18 cellular contexts compared by ENCODE assay signal in the genomic region with DNA sequence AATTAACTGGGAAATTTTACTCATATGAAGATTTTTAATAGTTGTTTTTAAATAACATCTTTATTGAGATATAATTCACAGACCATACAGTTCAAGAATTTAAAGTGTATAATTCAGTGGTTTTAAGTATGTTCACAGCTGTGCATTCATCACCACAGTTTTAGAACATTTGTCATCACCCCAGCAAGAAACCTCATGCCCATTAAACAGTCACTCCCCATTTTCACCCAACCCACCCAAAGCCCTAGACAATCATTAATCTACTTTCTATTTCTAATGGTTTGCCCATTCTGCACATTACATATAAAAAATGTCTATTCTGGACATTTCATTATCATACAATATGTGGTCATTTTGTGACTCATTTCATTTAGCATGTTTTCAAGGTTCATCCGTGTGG. TPM values are rescaled to one million over a fixed set of nuclear protein-coding genes. Genes with fewer than 3 reads are reported as not detected.
DNase-seq lines count a peak whose midpoint lies in the region; ATAC-seq and TF ChIP-seq lines count a peak whose summit lies in the region.
"Had no signal": no experiment of that assay in that cellular context is flagged by ENCODE, and none has a peak within 500 bp of the region (broad histone marks: within the 10 kb centered on the region; RNA-seq: fewer than 3 reads in every experiment).

No MANE protein-coding gene starts in this region.

- H3K4me3 Mint-ChIP-seq in activated CD4-positive, alpha-beta T cell treated with anti-CD3 and anti-CD28 coated beads, Interleukin-2, amount 10 ng/mL, durations not matched to agents 24 days and 14 days = peak overlapping the region; percentile 57
- peak overlapping the region; percentile 94 for H3K4me3 Mint-ChIP-seq in activated naive CD8-positive, alpha-beta T cell treated with anti-CD3 and anti-CD28 coated beads, Interleukin-2, amount 50 U/mL, for 24 hours
- H3K4me3 Mint-ChIP-seq in nephron (peak overlapping the region in 2 of 3 experiments; percentile 89 to 90), progenitor cell of endocrine pancreas (ENCODE audit: low read depth) (no peak overlapping the region)
- H3K4me3 Mint-ChIP-seq: CD14-positive monocyte; stimulated activated naive B cell treated with anti-CD40 and anti-IgM and Interleukin-4, amounts not matched to agents 10 μg/mL and 1 μg/mL and 100 μg/mL, for 72 hours; type B pancreatic cell had no signal

- H3K4me1 Mint-ChIP-seq in activated CD4-positive, alpha-beta T cell treated with anti-CD3 and anti-CD28 coated beads, Interleukin-2, amount 10 ng/mL, durations not matched to agents 24 days and 14 days = peaks cover 28% of the 10 kb centered on the region
- peaks cover 66% of the 10 kb centered on the region for H3K4me1 Mint-ChIP-seq in activated naive CD8-positive, alpha-beta T cell treated with anti-CD3 and anti-CD28 coated beads, Interleukin-2, amount 50 U/mL, for 24 hours
- peaks cover 9% of the 10 kb centered on the region for H3K4me1 Mint-ChIP-seq in nephron
- peaks cover 9% of the 10 kb centered on the region for H3K4me1 Mint-ChIP-seq in progenitor cell of endocrine pancreas (ENCODE audit: low read depth)

- ATAC-seq in activated naive CD8-positive, alpha-beta T cell treated with anti-CD3 and anti-CD28 coated beads, Interleukin-2, amount 50 U/mL, for 24 hours = no peak
- ATAC-seq in left lobe of liver = no peak
- ATAC-seq: stimulated activated naive B cell treated with anti-CD40 and anti-IgM and Interleukin-4, amounts not matched to agents 10 μg/mL and 1 μg/mL and 100 μg/mL, for 72 hours had no signal

- H3K36me3 Mint-ChIP-seq in activated CD4-positive, alpha-beta T cell treated with anti-CD3 and anti-CD28 coated beads, Interleukin-2, amount 10 ng/mL, durations not matched to agents 24 days and 14 days (ENCODE audit: low read depth) = peaks cover 24% of the 10 kb centered on the region
- H3K36me3 Mint-ChIP-seq in activated naive CD8-positive, alpha-beta T cell treated with anti-CD3 and anti-CD28 coated beads, Interleukin-2, amount 50 U/mL, for 24 hours (ENCODE audit: low read depth) = peaks cover 32% of the 10 kb centered on the region
- H3K36me3 Mint-ChIP-seq in nephron (ENCODE audit: low read depth) (peaks cover 9% of the 10 kb centered on the region), progenitor cell of endocrine pancreas (ENCODE audit: insufficient read depth) (peaks cover 8% of the 10 kb centered on the region)

- H3K27ac Mint-ChIP-seq in activated CD4-positive, alpha-beta T cell treated with anti-CD3 and anti-CD28 coated beads, Interleukin-2, amount 10 ng/mL, durations not matched to agents 24 days and 14 days = no peak overlapping the region
- no peak overlapping the region for H3K27ac Mint-ChIP-seq in activated naive CD8-positive, alpha-beta T cell treated with anti-CD3 and anti-CD28 coated beads, Interleukin-2, amount 50 U/mL, for 24 hours
- H3K27ac Mint-ChIP-seq in nephron (no peak overlapping the region), progenitor cell of endocrine pancreas (no peak overlapping the region)
- H3K27ac Mint-ChIP-seq: CD14-positive monocyte; stimulated activated naive B cell treated with anti-CD40 and anti-IgM and Interleukin-4, amounts not matched to agents 10 μg/mL and 1 μg/mL and 100 μg/mL, for 72 hours; type B pancreatic cell had no signal

- no peaks in the 10 kb centered on the region for H3K27me3 Mint-ChIP-seq in activated CD4-positive, alpha-beta T cell treated with anti-CD3 and anti-CD28 coated beads, Interleukin-2, amount 10 ng/mL, durations not matched to agents 24 days and 14 days
- no peaks in the 10 kb centered on the region for H3K27me3 Mint-ChIP-seq in activated naive CD8-positive, alpha-beta T cell treated with anti-CD3 and anti-CD28 coated beads, Interleukin-2, amount 50 U/mL, for 24 hours
- no peaks in the 10 kb centered on the region for H3K27me3 Mint-ChIP-seq in nephron (ENCODE audit: low read depth)
- no peaks in the 10 kb centered on the region for H3K27me3 Mint-ChIP-seq in progenitor cell of endocrine pancreas
- H3K27me3 Mint-ChIP-seq: central memory CD8-positive, alpha-beta T cell; stimulated activated naive B cell treated with anti-CD40 and anti-IgM and Interleukin-4, amounts not matched to agents 10 μg/mL and 1 μg/mL and 100 μg/mL, for 72 hours; type B pancreatic cell had no signal

- peaks cover 9% of the 10 kb centered on the region for H3K9me3 Mint-ChIP-seq in activated CD4-positive, alpha-beta T cell treated with anti-CD3 and anti-CD28 coated beads, Interleukin-2, amount 10 ng/mL, durations not matched to agents 24 days and 14 days
- no peaks in the 10 kb centered on the region for H3K9me3 Mint-ChIP-seq in activated naive CD8-positive, alpha-beta T cell treated with anti-CD3 and anti-CD28 coated beads, Interleukin-2, amount 50 U/mL, for 24 hours
- H3K9me3 Mint-ChIP-seq in nephron = peaks cover 18% of the 10 kb centered on the region
- H3K9me3 Mint-ChIP-seq in progenitor cell of endocrine pancreas (ENCODE audit: low read depth) = peaks cover 20% of the 10 kb centered on the region
- H3K9me3 Mint-ChIP-seq: central memory CD8-positive, alpha-beta T cell; type B pancreatic cell had no signal

- no peak for DNase-seq in activated CD4-positive, alpha-beta T cell treated with anti-CD3 and anti-CD28 coated beads, Interleukin-2, amount 10 ng/mL, durations not matched to agents 24 days and 14 days
- DNase-seq in activated CD4-positive, alpha-beta T cell treated with anti-CD3 and anti-CD28 coated beads for 48 hours = no peak
- DNase-seq in LHCN-M2 (ENCODE audit: low read depth) = peak; percentile 49
- no peak for DNase-seq in activated naive CD8-positive, alpha-beta T cell treated with anti-CD3 and anti-CD28 coated beads, Interleukin-2, amount 50 U/mL, for 24 hours
- no peak for DNase-seq in progenitor cell of endocrine pancreas (ENCODE audit: low spot score, unreplicated experiment)
- DNase-seq in left lobe of liver (ENCODE audit: low spot score) = no peak
- DNase-seq in T1000 (lab: John Stamatoyannopoulos, UW) = no peak
- DNase-seq: left ventricle myocardium inferior; NCI-H1092; NCI-H748 treated with DMSO at 0.1 percent for 48 hours; PC-9; SK-N-SH; spleen; stimulated activated naive B cell treated with anti-CD40 and anti-IgM and Interleukin-4, amounts not matched to agents 10 μg/mL and 1 μg/mL and 100 μg/mL, for 72 hours had no signal

- intact Hi-C loops in activated CD4-positive, alpha-beta T cell treated with anti-CD3 and anti-CD28 coated beads, Interleukin-2, amount 10 ng/mL, durations not matched to agents 24 days and 14 days (cut with micrococcal nuclease) = no loop called here

- no peak for TF ChIP-seq CTCF in nephron (IDR thresholded peaks at IDR 0.05; ENCODE audit: unreplicated experiment in 3 of 3)
- no peak for TF ChIP-seq CTCF in progenitor cell of endocrine pancreas (IDR thresholded peaks at IDR 0.05; ENCODE audit: unreplicated experiment)

RNA-seq across cellular contexts. Expression of a gene that starts 2.8 kb away (rescaled TPM):
- 33.8 and 38.7 TPM in 2 replicates for total RNA-seq in activated CD4-positive, alpha-beta T cell treated with anti-CD3 and anti-CD28 coated beads, Interleukin-2, amount 10 ng/mL, durations not matched to agents 24 days and 14 days
- total RNA-seq in LHCN-M2 (2014; rRNA removed) = 16.4 and 18.3 TPM in 2 replicates
- polyA plus RNA-seq in LHCN-M2 (2012) = 15.2 TPM
- total RNA-seq in progenitor cell of endocrine pancreas = 14.6 and 15.6 TPM in 2 replicates
- total RNA-seq in left lobe of liver = 3.5 TPM
